18 cellular contexts compared by ENCODE assay signal in genomic region chr1:245448858-245449534, GRCh38.
DNase-seq lines count a peak whose midpoint lies in the region; ATAC-seq and TF ChIP-seq lines count a peak whose summit lies in the region.
"Had no signal": no experiment of that assay in that cellular context is flagged by ENCODE, and none has a peak within 500 bp of the region (broad histone marks: within the 10 kb centered on the region; RNA-seq: fewer than 3 reads in every experiment).

No MANE protein-coding gene starts in this region.

- H3K4me3 Mint-ChIP-seq in MCF 10A (ENCODE audit: unreplicated experiment) = no peak overlapping the region

- 65 to 74% (median 70%) methylated on average over 9 of the region's 9 CpGs for WGBS in heart left ventricle, 4 donors

- H3K27ac Mint-ChIP-seq in MCF 10A (ENCODE audit: low read depth, unreplicated experiment) = no peak overlapping the region

- POLR2A ChIA-PET in MCF 10A (lab: Yijun Ruan, JAX) = no interaction called here

- DNase-seq in cardiac muscle cell (ENCODE audit: low read depth in 1 of 2, low spot score in 1 of 2) (peak in 1 of 2 donors; percentile 30), heart left ventricle (no peak), NCI-H345 treated with DMSO at 0.1 percent for 48 hours (lab: John Stamatoyannopoulos, UW; ENCODE audit: unreplicated experiment) (peak; percentile 87), fibroblast of the aortic adventitia (ENCODE audit: low read depth) (peak; percentile 68), NCI-H187 (lab: John Stamatoyannopoulos, UW) (no peak), mucosa of descending colon (no peak), MG63 (no peak), MCF 10A (ENCODE audit: unreplicated experiment) (no peak)
- DNase-seq: activated gamma-delta T cell treated with Interleukin-2 at 50 U/mL for 16 hours; COR-L47; dorsolateral prefrontal cortex; GDM1; NCI-H226; right lobe of liver; stimulated activated CD4-positive, alpha-beta T cell treated with anti-CD3 and anti-CD28 coated beads, Interleukin-1b, Interleukin-23, amount 100 ng/mL, for 48 hours had no signal

- no peak for TF ChIP-seq CTCF in cardiac muscle cell (IDR thresholded peaks at IDR 0.05; ENCODE audit: low read depth, low read length)
- no peak for TF ChIP-seq CTCF in heart left ventricle (IDR thresholded peaks at IDR 0.05)
- no peak for TF ChIP-seq CTCF in fibroblast of the aortic adventitia (IDR thresholded peaks at IDR 0.05; ENCODE audit: insufficient read depth, low read length)
- TF ChIP-seq CTCF in mucosa of descending colon (IDR thresholded peaks at IDR 0.05) = no peak
- TF ChIP-seq CTCF in MCF 10A (IDR thresholded peaks at IDR 0.05; ENCODE audit: unreplicated experiment) = no peak

- ATAC-seq in heart left ventricle (no peak), mucosa of descending colon (no peak)
- ATAC-seq: activated CD4-positive, CD25-positive, alpha-beta regulatory T cell treated with anti-CD3 and anti-CD28 coated beads, Interleukin-2, amount 50 U/mL, for 24 hours; right lobe of liver had no signal

- H3K9me3 Mint-ChIP-seq in MCF 10A (ENCODE audit: unreplicated experiment) = no peaks in the 10 kb centered on the region

- no TSS peak for BruUV-seq in MCF 10A (replicated peaks; lab: Mats Ljungman, UMichigan)

- H3K4me1 ChIP-seq in cardiac muscle cell (ENCODE audit: low read depth) (peaks cover 26% of the 10 kb centered on the region), heart left ventricle (no peaks in the 10 kb centered on the region), mucosa of descending colon (ENCODE audit: low read depth) (no peaks in the 10 kb centered on the region)
- H3K4me1 ChIP-seq: ascending aorta, HAP-1, right lobe of liver had no signal

- no peaks in the 10 kb centered on the region for H3K36me3 Mint-ChIP-seq in MCF 10A (ENCODE audit: insufficient read depth, unreplicated experiment)

- no peaks in the 10 kb centered on the region for H3K9me3 ChIP-seq in cardiac muscle cell (ENCODE audit: low read depth)
- H3K9me3 ChIP-seq in heart left ventricle = peaks cover 0 to 5% (median 0%) of the 10 kb centered on the region in 12 donors
- no peaks in the 10 kb centered on the region for H3K9me3 ChIP-seq in mucosa of descending colon
- H3K9me3 ChIP-seq in MG63 = no peaks in the 10 kb centered on the region
- H3K9me3 ChIP-seq: ascending aorta, HAP-1, right lobe of liver had no signal

- TF ChIP-seq POLR2A in heart left ventricle (IDR thresholded peaks at IDR 0.05) = no peak

- H3K4me3 ChIP-seq in cardiac muscle cell = no peak overlapping the region
- no peak overlapping the region for H3K4me3 ChIP-seq in heart left ventricle
- no peak overlapping the region for H3K4me3 ChIP-seq in fibroblast of the aortic adventitia (ENCODE audit: low read depth, low read length)
- no peak overlapping the region for H3K4me3 ChIP-seq in mucosa of descending colon
- H3K4me3 ChIP-seq in MG63 = no peak overlapping the region
- H3K4me3 ChIP-seq: ascending aorta, dorsolateral prefrontal cortex, HAP-1, right lobe of liver had no signal

- H3K27ac ChIP-seq in cardiac muscle cell (peak overlapping the region; percentile 85), heart left ventricle (no peak overlapping the region)
- H3K27ac ChIP-seq: ascending aorta, right lobe of liver had no signal

- H3K4me1 Mint-ChIP-seq in MCF 10A (ENCODE audit: insufficient read depth, unreplicated experiment) = no peaks in the 10 kb centered on the region

- intact Hi-C loops in heart left ventricle (cut with DNase I) (no loop called here), mucosa of descending colon (cut with DNase I, micrococcal nuclease) (no loop called here), MCF 10A (cut with micrococcal nuclease) (no loop called here)

- CTCF ChIA-PET in MCF 10A (lab: Yijun Ruan, JAX) = interaction anchor here (1.0 kb wide), 1 partner anchor 59 kb away, joined by 5 read pairs; no protein-coding TSS in a partner anchor

- H3K27me3 ChIP-seq in cardiac muscle cell (no peaks in the 10 kb centered on the region), heart left ventricle (peaks cover 0 to 3% (median 0%) of the 10 kb centered on the region in 9 donors), MG63 (no peaks in the 10 kb centered on the region)
- H3K27me3 ChIP-seq: ascending aorta, right lobe of liver had no signal

- peaks cover 22% of the 10 kb centered on the region for H3K27me3 Mint-ChIP-seq in MCF 10A (ENCODE audit: insufficient read depth, unreplicated experiment)

- no peaks in the 10 kb centered on the region for H3K36me3 ChIP-seq in cardiac muscle cell
- H3K36me3 ChIP-seq in heart left ventricle = no peaks in the 10 kb centered on the region
- H3K36me3 ChIP-seq in mucosa of descending colon (ENCODE audit: low read depth) = no peaks in the 10 kb centered on the region
- H3K36me3 ChIP-seq in MG63 = no peaks in the 10 kb centered on the region
- H3K36me3 ChIP-seq: ascending aorta, HAP-1, right lobe of liver had no signal

Comparison
In these comparisons a context has a peak if more than half of its experiments do, and no peak if none do; other contexts are left out.
1. DNase-seq: peak in NCI-H345 treated with DMSO at 0.1 percent for 48 hours (single experiment) and fibroblast of the aortic adventitia (single experiment); none in heart left ventricle (0 of 5), NCI-H187 (0 of 2), mucosa of descending colon (0 of 3), MG63 (single experiment) and MCF 10A (single experiment).